Comparison of ENCODE assay signal across 28 cellular contexts in the genomic region with DNA sequence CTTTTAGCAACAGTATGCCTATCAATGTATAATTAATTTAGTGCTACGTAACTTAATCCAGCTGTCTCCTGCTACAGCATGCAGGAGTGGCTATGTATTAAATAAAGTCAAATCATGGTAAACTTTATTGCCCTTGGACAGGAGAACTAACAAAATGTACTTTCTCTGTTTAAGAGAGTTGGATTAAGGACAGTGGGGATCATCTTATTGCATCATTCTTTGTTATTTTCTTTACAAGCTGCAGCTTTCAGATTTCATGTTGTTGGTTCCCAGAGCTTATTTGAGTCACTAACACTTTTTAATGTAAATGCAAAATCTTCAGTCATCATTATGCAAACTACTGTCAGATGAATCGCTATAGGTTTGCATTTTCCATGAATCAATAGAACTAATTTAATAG.
"Had no signal": no experiment of that assay in that cellular context is flagged by ENCODE, and none has a peak within 500 bp of the region (broad histone marks: within the 10 kb centered on the region; RNA-seq: fewer than 3 reads in every experiment).

No MANE protein-coding gene starts in this region.

- H3K9me3 ChIP-seq: adrenal gland, Peyer's patch, SJSA1, SK-N-SH had no signal

- ATAC-seq: activated CD8-positive, alpha-beta T cell treated with anti-CD3 and anti-CD28 coated beads for 36 hours; activated T-cell treated with anti-CD3 and anti-CD28 coated beads, Interleukin-2, amount 50 U/mL, for 72 hours; activated T-helper 17 cell treated with anti-CD3 and anti-CD28 coated beads, Interleukin-2, amount 50 U/mL, for 72 hours; PC-3 had no signal

- DNase-seq: activated CD4-positive, alpha-beta T cell treated with anti-CD3 and anti-CD28 coated beads, Interleukin-2, amount 10 ng/mL, durations not matched to agents 24 days and 14 days; activated CD4-positive, alpha-beta T cell treated with anti-CD3 and anti-CD28 coated beads, Interleukin-2, amount 50 U/mL, for 4 hours; activated CD8-positive, alpha-beta T cell treated with anti-CD3 and anti-CD28 coated beads for 36 hours; activated gamma-delta T cell; activated naive CD4-positive, alpha-beta T cell treated with Interleukin-2 at 50 U/mL for 16 hours; activated naive CD8-positive, alpha-beta T cell treated with anti-CD3 and anti-CD28 coated beads, Interleukin-2, amount 10 ng/mL, durations not matched to agents 7 days and 5 days; activated T-cell treated with anti-CD3 and anti-CD28 coated beads, Interleukin-2, amount 50 U/mL, for 1 hour; activated T-cell treated with anti-CD3 and anti-CD28 coated beads, Interleukin-2, amount 50 U/mL, for 72 hours; adrenal gland; anterior cingulate cortex; brain microvascular endothelial cell; NCI-H1092 treated with DMSO at 0.1 percent for 48 hours; NCI-H1417; NCI-H146; NCI-H1930; NCI-H2081 treated with DMSO at 0.1 percent for 48 hours; NCI-H226; NCI-H446 treated with DMSO at 0.1 percent for 48 hours; NCI-H524; NCI-H748 treated with DMSO at 0.1 percent for 48 hours; NK-92 treated with Interleukin-12 subunit alpha and Interleukin-12 subunit beta, amount 100 ng/mL, for 24 hours; PC-3; Peyer's patch; RPMI8226; SHP77 treated with DMSO at 0.1 percent for 48 hours; SK-N-SH had no signal

- H3K36me3 ChIP-seq: adrenal gland, brain microvascular endothelial cell, Peyer's patch, SJSA1 had no signal

- H3K4me1 ChIP-seq: adrenal gland, Peyer's patch, SJSA1 had no signal

- H3K4me3 ChIP-seq: adrenal gland, Peyer's patch, SJSA1 had no signal
